Comparison of ENCODE assay signal across 2 cellular contexts in genomic region chr6:25172819-25173218, GRCh38.
TF ChIP-seq lines count a peak whose summit lies in the region.

No MANE protein-coding gene starts in this region.

TF ChIP-seq in GM23338, 12 proteins besides CTCF, POLR2A, EP300 and RAD21 (continued from another document):
- no peak for TF ChIP-seq ZNF462 (CRISPR knock-in tag; IDR thresholded peaks at IDR 0.05)
TF ChIP-seq in GM23338: peak in this region for 0.

TF ChIP-seq in SK-N-SH, 30 proteins besides CTCF, POLR2A, EP300 and RAD21 (continued from another document):
- TF ChIP-seq EZH2phosphoT487 (IDR thresholded peaks at IDR 0.05; ENCODE audit: borderline replicate concordance, low read depth) (no peak), FOXJ3 (CRISPR knock-in tag; IDR thresholded peaks at IDR 0.05) (no peak), GATA2 (CRISPR knock-in tag; IDR thresholded peaks at IDR 0.05) (no peak), POLR2AphosphoS5 (IDR thresholded peaks at IDR 0.05; ENCODE audit: low read depth, low read length) (peak; percentile 71), ELF1 (IDR thresholded peaks at IDR 0.05) (no peak), MEF2A (IDR thresholded peaks at IDR 0.05; ENCODE audit: borderline replicate concordance, low read depth) (peak; percentile 58; the same call in 1 of the 2 replicates), IRF3 (IDR thresholded peaks at IDR 0.05; ENCODE audit: low read depth, low read length) (no peak), RXRA (IDR thresholded peaks at IDR 0.05; ENCODE audit: borderline replicate concordance, low read depth) (peak; percentile 82), USF1 (IDR thresholded peaks at IDR 0.05; ENCODE audit: borderline replicate concordance, low read depth) (no peak), CHD2 (IDR thresholded peaks at IDR 0.05; ENCODE audit: low read length, partially characterized antibody) (no peak), FOXM1 (IDR thresholded peaks at IDR 0.05; ENCODE audit: low read depth) (peak; percentile 82), USF2 (IDR thresholded peaks at IDR 0.05; ENCODE audit: borderline replicate concordance, low read depth, low read length) (no peak), NFIC (IDR thresholded peaks at IDR 0.05; ENCODE audit: borderline replicate concordance) (peak; percentile 89), TEAD4 (IDR thresholded peaks at IDR 0.05; ENCODE audit: borderline replicate concordance, insufficient read depth) (peak; percentile 87; the same call in 1 of the 2 replicates), SMC3 (IDR thresholded peaks at IDR 0.05; ENCODE audit: low read depth, low read length) (no peak), FOSL2 (IDR thresholded peaks at IDR 0.05; ENCODE audit: borderline replicate concordance, low read depth) (peak; percentile 70; the same call in 1 of the 2 replicates), MAX (IDR thresholded peaks at IDR 0.05; ENCODE audit: low read depth) (peak; percentile 36), NRF1 (IDR thresholded peaks at IDR 0.05; ENCODE audit: low read depth, low read length) (no peak), TCF12 (IDR thresholded peaks at IDR 0.05) (peak; percentile 87), ZBTB33 (IDR thresholded peaks at IDR 0.05; ENCODE audit: borderline replicate concordance, low read depth) (0 out of 2 replicates have a peak, but pooled peaks have one; percentile 55), SIN3A (IDR thresholded peaks at IDR 0.05; ENCODE audit: borderline replicate concordance, low read depth, low read length) (no peak), TAF1 (IDR thresholded peaks at IDR 0.05; ENCODE audit: borderline replicate concordance, low read depth, low read length) (0 out of 2 replicates have a peak, but pooled peaks have one; percentile 31), RFX5 (IDR thresholded peaks at IDR 0.05; ENCODE audit: low read length) (no peak), MXI1 (IDR thresholded peaks at IDR 0.05; ENCODE audit: low read depth, low read length) (no peak), PBX3 (IDR thresholded peaks at IDR 0.05) (peak; percentile 86), YY1 (IDR thresholded peaks at IDR 0.05; ENCODE audit: low read depth) (no peak), JUND (IDR thresholded peaks at IDR 0.05) (peak; percentile 62), GABPA (IDR thresholded peaks at IDR 0.05; ENCODE audit: low read depth) (no peak)
TF ChIP-seq in SK-N-SH: peak in this region for 13.
